Comparison of ENCODE assay signal across 8 cellular contexts in genomic region chr19:2478756-2479555, GRCh38. TPM values are rescaled to one million over a fixed set of nuclear protein-coding genes. Genes with fewer than 3 reads are reported as not detected.
DNase-seq lines count a peak whose midpoint lies in the region; ATAC-seq lines count a peak whose summit lies in the region.

No MANE protein-coding gene starts in this region.

- H3K9me3 Mint-ChIP-seq in activated naive CD4-positive, alpha-beta T cell treated with anti-CD3 and anti-CD28 coated beads for 36 hours: peaks cover 17% of the 10 kb centered on the region

- peaks cover 31% of the 10 kb centered on the region for H3K36me3 Mint-ChIP-seq in activated naive CD4-positive, alpha-beta T cell treated with anti-CD3 and anti-CD28 coated beads for 36 hours (ENCODE audit: low read depth)

- H3K27me3 ChIP-seq in trophoblast cell (ENCODE audit: insufficient read depth, low read length): no peaks in the 10 kb centered on the region

- H2BK120ac ChIP-seq in trophoblast cell (ENCODE audit: insufficient read depth, low read length, poor library complexity): peak overlapping the region; percentile 18

- H3K9me3 ChIP-seq in trophoblast cell (ENCODE audit: insufficient read depth, low read depth, low read length): peaks cover 13% of the 10 kb centered on the region

- H3K9ac ChIP-seq in trophoblast cell (ENCODE audit: low read length): peak overlapping the region; percentile 23

- H3K79me2 ChIP-seq in trophoblast cell (ENCODE audit: control insufficient read depth, insufficient read depth, low read length, poor library complexity): peaks cover 30% of the 10 kb centered on the region

- peak overlapping the region; percentile 58 for H2AK5ac ChIP-seq in trophoblast cell (ENCODE audit: low read length)

- H3K79me1 ChIP-seq in trophoblast cell (ENCODE audit: low read length): peaks cover 44% of the 10 kb centered on the region

- H3K27ac ChIP-seq in trophoblast cell (ENCODE audit: low read depth, low read length): peak overlapping the region; percentile 69

- no CpG with 5 or more reads among the region's 39 CpGs for WGBS in trophoblast cell (ENCODE audit: extremely low coverage, insufficient coverage, insufficient read length)

- peak overlapping the region; percentile 85 for H4K91ac ChIP-seq in trophoblast cell (ENCODE audit: low read depth, low read length)

- intact Hi-C loops in activated naive CD4-positive, alpha-beta T cell treated with anti-CD3 and anti-CD28 coated beads for 36 hours (cut with micrococcal nuclease): loop anchor here (1.0 to 10.0 kb wide), 2 partner anchors 28 to 306 kb away; partner anchors contain the start of genes SGTA and THOP1
- intact Hi-C loops in Right ventricle myocardium inferior (cut with DNase I): no loop called here

- H3K4me1 ChIP-seq in trophoblast cell (ENCODE audit: control insufficient read depth in 1 of 2, insufficient read depth in 2 of 2, low read length in 2 of 2): peaks cover 12 to 14% of the 10 kb centered on the region in 2 experiments

- peak overlapping the region; percentile 97 for H3K27ac Mint-ChIP-seq in activated naive CD4-positive, alpha-beta T cell treated with anti-CD3 and anti-CD28 coated beads for 36 hours

- ATAC-seq in Right ventricle myocardium inferior: peak; percentile 32
- no peak for ATAC-seq in GM18519 (IDR thresholded peaks at IDR 0.05; ENCODE audit: low FRiP score, unreplicated experiment)
- no peak for ATAC-seq in GM19035 (IDR thresholded peaks at IDR 0.05; ENCODE audit: unreplicated experiment)

- H3K4me3 ChIP-seq in trophoblast cell (ENCODE audit: low read depth, low read length): peak overlapping the region; percentile 85

- peak overlapping the region; percentile 66 for H4K12ac ChIP-seq in trophoblast cell (ENCODE audit: low read depth, low read length)

- H3K4ac ChIP-seq in trophoblast cell (ENCODE audit: low read depth, low read length): peak overlapping the region; percentile 90

- peak overlapping the region; percentile 64 for H3K4me2 ChIP-seq in trophoblast cell (ENCODE audit: low read length)

- peak overlapping the region; percentile 72 for H4K8ac ChIP-seq in trophoblast cell (ENCODE audit: low read depth, low read length)

- H3K23ac ChIP-seq in trophoblast cell (ENCODE audit: low read length): no peak overlapping the region

- no peak overlapping the region for H2AFZ ChIP-seq in trophoblast cell (ENCODE audit: insufficient read depth, low read length, poor library complexity)

- H3K36me3 ChIP-seq in trophoblast cell (ENCODE audit: control insufficient read depth in 1 of 2, insufficient read depth in 2 of 2, low read length in 2 of 2): peaks cover 16 to 20% of the 10 kb centered on the region in 2 experiments

- H3K4me3 Mint-ChIP-seq in activated naive CD4-positive, alpha-beta T cell treated with anti-CD3 and anti-CD28 coated beads for 36 hours: peak overlapping the region; percentile 99

- peak overlapping the region; percentile 34 for H2BK12ac ChIP-seq in trophoblast cell (ENCODE audit: low read length)

- CTCF ChIA-PET in activated naive CD4-positive, alpha-beta T cell treated with anti-CD3 and anti-CD28 coated beads for 36 hours (lab: Charles Lee): interaction anchor here (0.7 to 4.2 kb wide), 6 partner anchors 101 to 158 kb away, joined by 3 to 66 read pairs (median 8); no protein-coding TSS in a partner anchor

- no peaks in the 10 kb centered on the region for H3K27me3 Mint-ChIP-seq in activated naive CD4-positive, alpha-beta T cell treated with anti-CD3 and anti-CD28 coated beads for 36 hours (ENCODE audit: low read depth)

- peak overlapping the region; percentile 89 for H3K14ac ChIP-seq in trophoblast cell (ENCODE audit: low read length)

- DNase-seq in GM04504 (ENCODE audit: low read depth) (peak; percentile 51), OCI-M1 (lab: John Stamatoyannopoulos, UW) (peak; percentile 62), Right ventricle myocardium inferior (ENCODE audit: missing footprints) (peak; percentile 90), trophoblast cell (peak; percentile 89 to 91), NCI-H1092 (lab: John Stamatoyannopoulos, UW) (no peak)
- peak; percentile 85 for DNase-seq in activated naive CD4-positive, alpha-beta T cell treated with anti-CD3 and anti-CD28 coated beads for 36 hours

- peak overlapping the region; percentile 95 for H3K18ac ChIP-seq in trophoblast cell (ENCODE audit: low read length)

- peaks cover 22% of the 10 kb centered on the region for H3K4me1 Mint-ChIP-seq in activated naive CD4-positive, alpha-beta T cell treated with anti-CD3 and anti-CD28 coated beads for 36 hours (ENCODE audit: low read depth)

- H2BK5ac ChIP-seq in trophoblast cell (ENCODE audit: low read depth, low read length, poor library complexity): peak overlapping the region; percentile 61

RNA-seq across cellular contexts. Expression of gene GADD45B, which starts 3.0 kb away (rescaled TPM):
- total RNA-seq in activated naive CD4-positive, alpha-beta T cell treated with anti-CD3 and anti-CD28 coated beads for 36 hours: 100 to 1,000 TPM; 107 to 112 TPM
- 39.8 TPM for total RNA-seq in Right ventricle myocardium inferior
- 89.4 and 93.2 TPM in 2 replicates for polyA plus RNA-seq in trophoblast cell (2013)

RNA-seq across cellular contexts. Expression of gene LMNB2, which starts 22.2 kb away (rescaled TPM):
- 100 to 1,000 TPM in 1 of 2 experiments, 10 to 100 TPM in 1; 97.7 to 101 TPM for total RNA-seq in activated naive CD4-positive, alpha-beta T cell treated with anti-CD3 and anti-CD28 coated beads for 36 hours
- 19.2 TPM for total RNA-seq in Right ventricle myocardium inferior
- polyA plus RNA-seq in trophoblast cell (2013): 103 and 105 TPM in 2 replicates

RNA-seq across cellular contexts. Expression of gene TIMM13, which starts 51.6 kb away (rescaled TPM):
- total RNA-seq in activated naive CD4-positive, alpha-beta T cell treated with anti-CD3 and anti-CD28 coated beads for 36 hours: 10 to 100 TPM; 67.3 to 70.8 TPM
- total RNA-seq in Right ventricle myocardium inferior: 86.9 TPM
- polyA plus RNA-seq in trophoblast cell (2013): 79.5 and 82.1 TPM in 2 replicates
